1 cellular context compared by ENCODE assay signal in the genomic region with DNA sequence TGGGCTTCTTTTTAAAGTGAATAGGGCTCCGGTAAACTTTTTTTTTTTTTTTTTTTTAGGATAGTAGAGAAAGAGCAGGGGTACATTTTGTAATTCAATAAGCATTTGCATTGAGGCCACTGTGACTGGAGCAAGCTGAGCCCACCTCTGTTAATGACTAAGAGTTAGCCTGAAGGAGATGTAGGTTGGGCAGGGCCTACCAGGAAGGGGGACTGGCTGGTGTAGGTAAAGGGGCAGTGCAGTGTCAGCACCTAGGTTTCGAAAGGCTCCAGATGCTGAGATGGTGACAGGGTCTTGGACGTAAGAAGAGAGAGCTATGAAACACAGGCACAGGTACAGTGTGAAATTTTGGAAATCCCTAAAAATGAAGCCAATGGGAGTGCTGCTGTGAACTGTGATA.
TF ChIP-seq lines count a peak whose summit lies in the region.

No MANE protein-coding gene starts in this region.

TF ChIP-seq in GM23338, 12 proteins besides CTCF, POLR2A, EP300 and RAD21 (continued from another document):
- TF ChIP-seq, protein P1, sequence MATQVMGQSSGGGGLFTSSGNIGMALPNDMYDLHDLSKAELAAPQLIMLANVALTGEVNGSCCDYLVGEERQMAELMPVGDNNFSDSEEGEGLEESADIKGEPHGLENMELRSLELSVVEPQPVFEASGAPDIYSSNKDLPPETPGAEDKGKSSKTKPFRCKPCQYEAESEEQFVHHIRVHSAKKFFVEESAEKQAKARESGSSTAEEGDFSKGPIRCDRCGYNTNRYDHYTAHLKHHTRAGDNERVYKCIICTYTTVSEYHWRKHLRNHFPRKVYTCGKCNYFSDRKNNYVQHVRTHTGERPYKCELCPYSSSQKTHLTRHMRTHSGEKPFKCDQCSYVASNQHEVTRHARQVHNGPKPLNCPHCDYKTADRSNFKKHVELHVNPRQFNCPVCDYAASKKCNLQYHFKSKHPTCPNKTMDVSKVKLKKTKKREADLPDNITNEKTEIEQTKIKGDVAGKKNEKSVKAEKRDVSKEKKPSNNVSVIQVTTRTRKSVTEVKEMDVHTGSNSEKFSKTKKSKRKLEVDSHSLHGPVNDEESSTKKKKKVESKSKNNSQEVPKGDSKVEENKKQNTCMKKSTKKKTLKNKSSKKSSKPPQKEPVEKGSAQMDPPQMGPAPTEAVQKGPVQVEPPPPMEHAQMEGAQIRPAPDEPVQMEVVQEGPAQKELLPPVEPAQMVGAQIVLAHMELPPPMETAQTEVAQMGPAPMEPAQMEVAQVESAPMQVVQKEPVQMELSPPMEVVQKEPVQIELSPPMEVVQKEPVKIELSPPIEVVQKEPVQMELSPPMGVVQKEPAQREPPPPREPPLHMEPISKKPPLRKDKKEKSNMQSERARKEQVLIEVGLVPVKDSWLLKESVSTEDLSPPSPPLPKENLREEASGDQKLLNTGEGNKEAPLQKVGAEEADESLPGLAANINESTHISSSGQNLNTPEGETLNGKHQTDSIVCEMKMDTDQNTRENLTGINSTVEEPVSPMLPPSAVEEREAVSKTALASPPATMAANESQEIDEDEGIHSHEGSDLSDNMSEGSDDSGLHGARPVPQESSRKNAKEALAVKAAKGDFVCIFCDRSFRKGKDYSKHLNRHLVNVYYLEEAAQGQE (IDR thresholded peaks at IDR 0.05; ENCODE audit: unreplicated experiment): no peak
- TF ChIP-seq EZH2 (IDR thresholded peaks at IDR 0.05; ENCODE audit: low read depth, unreplicated experiment): no peak
- TF ChIP-seq ZNF114 (CRISPR knock-in tag; IDR thresholded peaks at IDR 0.05): no peak
- no peak for TF ChIP-seq ZNF331 (CRISPR knock-in tag; IDR thresholded peaks at IDR 0.05; ENCODE audit: low read depth)
- TF ChIP-seq, protein P2, sequence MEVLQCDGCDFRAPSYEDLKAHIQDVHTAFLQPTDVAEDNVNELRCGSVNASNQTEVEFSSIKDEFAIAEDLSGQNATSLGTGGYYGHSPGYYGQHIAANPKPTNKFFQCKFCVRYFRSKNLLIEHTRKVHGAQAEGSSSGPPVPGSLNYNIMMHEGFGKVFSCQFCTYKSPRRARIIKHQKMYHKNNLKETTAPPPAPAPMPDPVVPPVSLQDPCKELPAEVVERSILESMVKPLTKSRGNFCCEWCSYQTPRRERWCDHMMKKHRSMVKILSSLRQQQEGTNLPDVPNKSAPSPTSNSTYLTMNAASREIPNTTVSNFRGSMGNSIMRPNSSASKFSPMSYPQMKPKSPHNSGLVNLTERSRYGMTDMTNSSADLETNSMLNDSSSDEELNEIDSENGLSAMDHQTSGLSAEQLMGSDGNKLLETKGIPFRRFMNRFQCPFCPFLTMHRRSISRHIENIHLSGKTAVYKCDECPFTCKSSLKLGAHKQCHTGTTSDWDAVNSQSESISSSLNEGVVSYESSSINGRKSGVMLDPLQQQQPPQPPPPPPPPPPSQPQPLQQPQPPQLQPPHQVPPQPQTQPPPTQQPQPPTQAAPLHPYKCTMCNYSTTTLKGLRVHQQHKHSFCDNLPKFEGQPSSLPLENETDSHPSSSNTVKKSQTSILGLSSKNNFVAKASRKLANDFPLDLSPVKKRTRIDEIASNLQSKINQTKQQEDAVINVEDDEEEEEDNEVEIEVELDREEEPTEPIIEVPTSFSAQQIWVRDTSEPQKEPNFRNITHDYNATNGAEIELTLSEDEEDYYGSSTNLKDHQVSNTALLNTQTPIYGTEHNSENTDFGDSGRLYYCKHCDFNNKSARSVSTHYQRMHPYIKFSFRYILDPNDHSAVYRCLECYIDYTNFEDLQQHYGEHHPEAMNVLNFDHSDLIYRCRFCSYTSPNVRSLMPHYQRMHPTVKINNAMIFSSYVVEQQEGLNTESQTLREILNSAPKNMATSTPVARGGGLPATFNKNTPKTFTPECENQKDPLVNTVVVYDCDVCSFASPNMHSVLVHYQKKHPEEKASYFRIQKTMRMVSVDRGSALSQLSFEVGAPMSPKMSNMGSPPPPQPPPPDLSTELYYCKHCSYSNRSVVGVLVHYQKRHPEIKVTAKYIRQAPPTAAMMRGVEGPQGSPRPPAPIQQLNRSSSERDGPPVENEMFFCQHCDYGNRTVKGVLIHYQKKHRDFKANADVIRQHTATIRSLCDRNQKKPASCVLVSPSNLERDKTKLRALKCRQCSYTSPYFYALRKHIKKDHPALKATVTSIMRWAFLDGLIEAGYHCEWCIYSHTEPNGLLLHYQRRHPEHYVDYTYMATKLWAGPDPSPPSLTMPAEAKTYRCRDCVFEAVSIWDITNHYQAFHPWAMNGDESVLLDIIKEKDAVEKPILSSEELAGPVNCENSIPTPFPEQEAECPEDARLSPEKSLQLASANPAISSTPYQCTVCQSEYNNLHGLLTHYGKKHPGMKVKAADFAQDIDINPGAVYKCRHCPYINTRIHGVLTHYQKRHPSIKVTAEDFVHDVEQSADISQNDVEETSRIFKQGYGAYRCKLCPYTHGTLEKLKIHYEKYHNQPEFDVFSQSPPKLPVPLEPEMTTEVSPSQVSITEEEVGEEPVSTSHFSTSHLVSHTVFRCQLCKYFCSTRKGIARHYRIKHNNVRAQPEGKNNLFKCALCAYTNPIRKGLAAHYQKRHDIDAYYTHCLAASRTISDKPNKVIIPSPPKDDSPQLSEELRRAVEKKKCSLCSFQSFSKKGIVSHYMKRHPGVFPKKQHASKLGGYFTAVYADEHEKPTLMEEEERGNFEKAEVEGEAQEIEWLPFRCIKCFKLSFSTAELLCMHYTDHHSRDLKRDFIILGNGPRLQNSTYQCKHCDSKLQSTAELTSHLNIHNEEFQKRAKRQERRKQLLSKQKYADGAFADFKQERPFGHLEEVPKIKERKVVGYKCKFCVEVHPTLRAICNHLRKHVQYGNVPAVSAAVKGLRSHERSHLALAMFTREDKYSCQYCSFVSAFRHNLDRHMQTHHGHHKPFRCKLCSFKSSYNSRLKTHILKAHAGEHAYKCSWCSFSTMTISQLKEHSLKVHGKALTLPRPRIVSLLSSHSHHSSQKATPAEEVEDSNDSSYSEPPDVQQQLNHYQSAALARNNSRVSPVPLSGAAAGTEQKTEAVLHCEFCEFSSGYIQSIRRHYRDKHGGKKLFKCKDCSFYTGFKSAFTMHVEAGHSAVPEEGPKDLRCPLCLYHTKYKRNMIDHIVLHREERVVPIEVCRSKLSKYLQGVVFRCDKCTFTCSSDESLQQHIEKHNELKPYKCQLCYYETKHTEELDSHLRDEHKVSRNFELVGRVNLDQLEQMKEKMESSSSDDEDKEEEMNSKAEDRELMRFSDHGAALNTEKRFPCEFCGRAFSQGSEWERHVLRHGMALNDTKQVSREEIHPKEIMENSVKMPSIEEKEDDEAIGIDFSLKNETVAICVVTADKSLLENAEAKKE (CRISPR knock-in tag; IDR thresholded peaks at IDR 0.05): no peak
- no peak for TF ChIP-seq STAT1 (IDR thresholded peaks at IDR 0.05; ENCODE audit: unreplicated experiment)
- TF ChIP-seq, protein P3, sequence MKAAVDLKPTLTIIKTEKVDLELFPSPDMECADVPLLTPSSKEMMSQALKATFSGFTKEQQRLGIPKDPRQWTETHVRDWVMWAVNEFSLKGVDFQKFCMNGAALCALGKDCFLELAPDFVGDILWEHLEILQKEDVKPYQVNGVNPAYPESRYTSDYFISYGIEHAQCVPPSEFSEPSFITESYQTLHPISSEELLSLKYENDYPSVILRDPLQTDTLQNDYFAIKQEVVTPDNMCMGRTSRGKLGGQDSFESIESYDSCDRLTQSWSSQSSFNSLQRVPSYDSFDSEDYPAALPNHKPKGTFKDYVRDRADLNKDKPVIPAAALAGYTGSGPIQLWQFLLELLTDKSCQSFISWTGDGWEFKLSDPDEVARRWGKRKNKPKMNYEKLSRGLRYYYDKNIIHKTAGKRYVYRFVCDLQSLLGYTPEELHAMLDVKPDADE (IDR thresholded peaks at IDR 0.05): no peak
- TF ChIP-seq EZH2phosphoT487 (IDR thresholded peaks at IDR 0.05; ENCODE audit: unreplicated experiment): no peak
- no peak for TF ChIP-seq POLR2AphosphoS5 (IDR thresholded peaks at IDR 0.05; ENCODE audit: low read depth)
- no peak for TF ChIP-seq NANOG (IDR thresholded peaks at IDR 0.05; ENCODE audit: borderline replicate concordance)
